1 cellular context compared by ENCODE assay signal in genomic region chr9:138033950-138034349, GRCh38.
TF ChIP-seq lines count a peak whose summit lies in the region.

No MANE protein-coding gene starts in this region.

TF ChIP-seq in K562, 482 proteins besides CTCF, POLR2A, EP300 and RAD21 (continued from another document):
- TF ChIP-seq CREB3L1 (IDR thresholded peaks at IDR 0.05; ENCODE audit: borderline replicate concordance, low read depth), result no peak
- no peak for TF ChIP-seq HDGF (IDR thresholded peaks at IDR 0.05)
- no peak for TF ChIP-seq E2F5 (CRISPR knock-in tag; IDR thresholded peaks at IDR 0.05)
- no peak for TF ChIP-seq CCAR2 (IDR thresholded peaks at IDR 0.05; ENCODE audit: low read depth, low read length)
- no peak for TF ChIP-seq HDAC8 (tag; IDR thresholded peaks at IDR 0.05)
- no peak for TF ChIP-seq NFXL1 (CRISPR knock-in tag; IDR thresholded peaks at IDR 0.05)
- no peak for TF ChIP-seq RBFOX2 (IDR thresholded peaks at IDR 0.05; ENCODE audit: low read depth, low read length)
- TF ChIP-seq CBFA2T3 (IDR thresholded peaks at IDR 0.05), result peak; percentile 80
- TF ChIP-seq HNRNPUL1 (IDR thresholded peaks at IDR 0.05; ENCODE audit: low read length), result no peak
- no peak for TF ChIP-seq ZFX (CRISPR knock-in tag; IDR thresholded peaks at IDR 0.05)
- no peak for TF ChIP-seq CHAMP1 (IDR thresholded peaks at IDR 0.05)
- no peak for TF ChIP-seq MYC (IDR thresholded peaks at IDR 0.05; ENCODE audit: low read depth, low read length)
- TF ChIP-seq MYC (CRISPR knock-in tag; IDR thresholded peaks at IDR 0.05; ENCODE audit: borderline replicate concordance, low read depth), result no peak
- no peak for TF ChIP-seq AFF4 (CRISPR knock-in tag; IDR thresholded peaks at IDR 0.05)
- TF ChIP-seq ZFP1 (CRISPR knock-in tag; IDR thresholded peaks at IDR 0.05), result no peak
- no peak for TF ChIP-seq ZNF518B (CRISPR knock-in tag; IDR thresholded peaks at IDR 0.05)
- peak; percentile 39; the same call in 1 of the 2 replicates for TF ChIP-seq NCOR1 (IDR thresholded peaks at IDR 0.05)
- TF ChIP-seq ZBTB8A (IDR thresholded peaks at IDR 0.05; ENCODE audit: partially characterized antibody), result no peak
- TF ChIP-seq TAL1 (IDR thresholded peaks at IDR 0.05), result peak; percentile 63
- TF ChIP-seq CBFA2T2 (conservative IDR thresholded peaks at IDR 0.05), result peak; percentile 69
- TF ChIP-seq GTF2E2 (tag; IDR thresholded peaks at IDR 0.05), result no peak
- no peak for TF ChIP-seq ASH1L (IDR thresholded peaks at IDR 0.05; ENCODE audit: borderline replicate concordance, low read depth, partially characterized antibody)
- TF ChIP-seq CHD1 (IDR thresholded peaks at IDR 0.05; ENCODE audit: low read length), result no peak
- no peak for TF ChIP-seq PHB2 (IDR thresholded peaks at IDR 0.05; ENCODE audit: low read depth)
- no peak for TF ChIP-seq CHD2 (IDR thresholded peaks at IDR 0.05; ENCODE audit: low read depth, low read length)
- TF ChIP-seq SRSF7 (optimal IDR thresholded peaks at IDR 0.05; ENCODE audit: low read depth, low read length), result no peak
- TF ChIP-seq KLF6 (CRISPR knock-in tag; IDR thresholded peaks at IDR 0.05; ENCODE audit: borderline replicate concordance), result no peak
- no peak for TF ChIP-seq XRCC4 (IDR thresholded peaks at IDR 0.05; ENCODE audit: extremely low read depth, insufficient read depth, insufficient read length)
- no peak for TF ChIP-seq MCM3 (IDR thresholded peaks at IDR 0.05)
- TF ChIP-seq RERE (CRISPR knock-in tag; IDR thresholded peaks at IDR 0.05; ENCODE audit: borderline replicate concordance), result no peak
- TF ChIP-seq SMC3 (conservative IDR thresholded peaks at IDR 0.05; ENCODE audit: insufficient read depth, low read depth, low read length), result no peak
- TF ChIP-seq ZNF583 (CRISPR knock-in tag; IDR thresholded peaks at IDR 0.05), result no peak
